In the genomic region with DNA sequence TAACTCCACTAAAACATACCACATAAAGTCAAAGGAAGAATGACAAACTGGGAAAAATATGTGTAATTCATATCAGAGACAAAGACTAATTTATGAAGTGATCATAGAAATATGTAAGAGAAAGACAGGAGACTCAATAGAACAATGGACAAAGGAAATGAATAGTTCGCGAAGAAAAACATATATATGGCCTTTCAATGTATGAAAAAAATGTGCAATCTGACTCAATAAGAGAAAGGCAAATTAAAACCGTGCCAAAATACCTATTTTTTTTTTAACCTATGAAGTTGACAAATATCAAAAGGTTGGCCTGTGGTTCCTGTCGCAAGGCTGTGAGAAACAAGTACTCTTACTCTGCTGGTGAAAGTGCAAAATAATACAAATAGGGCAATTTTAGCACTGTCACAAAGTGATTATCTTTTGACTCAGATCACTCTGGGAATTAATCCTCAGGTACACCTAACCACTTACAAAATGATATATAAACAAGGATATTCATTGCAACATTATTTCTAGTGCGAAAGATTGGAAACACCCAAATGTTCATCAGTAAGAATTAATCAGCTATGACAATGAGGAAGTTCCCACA, we compare ENCODE assay signal across 29 cellular contexts. TPM values are rescaled to one million over a fixed set of nuclear protein-coding genes. Genes with fewer than 3 reads are reported as not detected.
DNase-seq lines count a peak whose midpoint lies in the region; ATAC-seq, FAIRE-seq and TF ChIP-seq lines count a peak whose summit lies in the region.
"Had no signal": no experiment of that assay in that cellular context is flagged by ENCODE, and none has a peak within 500 bp of the region (broad histone marks: within the 10 kb centered on the region; RNA-seq: fewer than 3 reads in every experiment).

No MANE protein-coding gene starts in this region.

- H2AFZ ChIP-seq in SK-N-SH (ENCODE audit: low read depth) (no peak overlapping the region), neural progenitor cell (replicated peaks) (no peak overlapping the region)

- TF ChIP-seq POLR2A in right lobe of liver (IDR thresholded peaks at IDR 0.05), result no peak

- H3K27me3 Mint-ChIP-seq in neural progenitor cell (ENCODE audit: insufficient read depth, low read depth), result peaks cover 2% of the 10 kb centered on the region
- H3K27me3 Mint-ChIP-seq: activated naive CD4-positive, alpha-beta T cell treated with anti-CD3 and anti-CD28 coated beads, Interleukin-2, amount 10 ng/mL, durations not matched to agents 7 days and 5 days; CD4-positive, CD25-positive, alpha-beta regulatory T cell; stimulated activated naive CD8-positive, alpha-beta T cell treated with anti-CD3 and anti-CD28 coated beads, Interleukin-15, Interleukin-2, amounts not matched to agents 100 ng/mL and 50 ng/mL, for 24 hours had no signal

- H3F3A ChIP-seq in SK-N-SH (replicated peaks; ENCODE audit: insufficient read depth) (peaks cover 10% of the 10 kb centered on the region), neural progenitor cell (ENCODE audit: low read depth) (no peaks in the 10 kb centered on the region)

- no peaks in the 10 kb centered on the region for H3K9me2 ChIP-seq in SK-N-SH

- no peaks in the 10 kb centered on the region for H3K36me3 Mint-ChIP-seq in neural progenitor cell
- H3K36me3 Mint-ChIP-seq: activated naive CD4-positive, alpha-beta T cell treated with anti-CD3 and anti-CD28 coated beads, Interleukin-2, amount 10 ng/mL, durations not matched to agents 7 days and 5 days; CD4-positive, CD25-positive, alpha-beta regulatory T cell had no signal

- no peak overlapping the region for H3K4me3 Mint-ChIP-seq in neural progenitor cell
- H3K4me3 Mint-ChIP-seq: activated naive CD4-positive, alpha-beta T cell treated with anti-CD3 and anti-CD28 coated beads, Interleukin-2, amount 10 ng/mL, durations not matched to agents 7 days and 5 days; activated T-helper 1 cell treated with anti-CD3 and anti-CD28 coated beads, Interleukin-12 subunit alpha, Interleukin-12 subunit beta, Interleukin-2, Interleukin-4 antibody, amounts not matched to agents 30 ng/mL and 10 ng/mL and 1 ng/mL, durations not matched to agents 14 hours and 24 hours and 36 hours; CD4-positive, CD25-positive, alpha-beta regulatory T cell; effector memory CD8-positive, alpha-beta T cell; stimulated activated naive CD8-positive, alpha-beta T cell treated with anti-CD3 and anti-CD28 coated beads, Interleukin-15, Interleukin-2, amounts not matched to agents 100 ng/mL and 50 ng/mL, for 24 hours had no signal

- intact Hi-C loops in right lobe of liver (cut with DNase I) (no loop called here), posterior cingulate gyrus (cut with DNase I) (no loop called here)

- 35% methylated on average over 5 of the region's 5 CpGs for WGBS in SK-N-SH (ENCODE audit: low lambda C conversion rate)
- WGBS in right lobe of liver (ENCODE audit: insufficient coverage, low coverage, low lambda C conversion rate, missing lambda C conversion rate), result 37% methylated on average over 5 of the region's 5 CpGs

- H3K4me1 ChIP-seq in SK-N-SH (ENCODE audit: control insufficient read depth in 1 of 2, insufficient read depth in 2 of 2, low read depth in 1 of 2, low read length in 1 of 2) (peaks cover 0 to 4% of the 10 kb centered on the region in 2 experiments; a peak in 1 of 4 replicates), right lobe of liver (peaks cover 0 to 44% (median 10%) of the 10 kb centered on the region in 4 donors), neural progenitor cell (no peaks in the 10 kb centered on the region)
- H3K4me1 ChIP-seq: esophagus squamous epithelium, left lung, psoas muscle, uterus had no signal

- FAIRE-seq in bronchial epithelial cell (lab: Jason Lieb, UNC), result no peak
- FAIRE-seq: H1, K562 had no signal

- H3K9me3 ChIP-seq in SK-N-SH (no peaks in the 10 kb centered on the region), right lobe of liver (no peaks in the 10 kb centered on the region), neural progenitor cell (ENCODE audit: low read depth) (no peaks in the 10 kb centered on the region)
- H3K9me3 ChIP-seq: esophagus squamous epithelium, left lung, neutrophil, psoas muscle, uterus had no signal

- H3K36me3 ChIP-seq in SK-N-SH (replicated peaks in 1 of 2; ENCODE audit: control insufficient read depth in 1 of 2, insufficient read depth in 2 of 2, low read length in 1 of 2) (no peaks in the 10 kb centered on the region), bronchial epithelial cell (ENCODE audit: control insufficient read depth, insufficient read depth, low read length) (no peaks in the 10 kb centered on the region), right lobe of liver (peaks cover 0 to 10% (median 2%) of the 10 kb centered on the region in 4 donors), neural progenitor cell (no peaks in the 10 kb centered on the region)
- H3K36me3 ChIP-seq: esophagus squamous epithelium, left lung, neutrophil, uterus had no signal

- no peak overlapping the region for H3K27ac Mint-ChIP-seq in neural progenitor cell
- H3K27ac Mint-ChIP-seq: activated naive CD4-positive, alpha-beta T cell treated with anti-CD3 and anti-CD28 coated beads, Interleukin-2, amount 10 ng/mL, durations not matched to agents 7 days and 5 days; activated T-helper 1 cell treated with anti-CD3 and anti-CD28 coated beads, Interleukin-12 subunit alpha, Interleukin-12 subunit beta, Interleukin-2, Interleukin-4 antibody, amounts not matched to agents 30 ng/mL and 10 ng/mL and 1 ng/mL, durations not matched to agents 14 hours and 24 hours and 36 hours; effector memory CD8-positive, alpha-beta T cell; stimulated activated naive CD8-positive, alpha-beta T cell treated with anti-CD3 and anti-CD28 coated beads, Interleukin-15, Interleukin-2, amounts not matched to agents 100 ng/mL and 50 ng/mL, for 24 hours had no signal

- POLR2A ChIA-PET in SK-N-SH (lab: Yijun Ruan, JAX), result no interaction called here

- H3K79me2 ChIP-seq in SK-N-SH (ENCODE audit: insufficient read depth) (no peaks in the 10 kb centered on the region), neural progenitor cell (ENCODE audit: low read depth) (no peaks in the 10 kb centered on the region)

- CTCF ChIA-PET in SK-N-SH (lab: Yijun Ruan, JAX), result no interaction called here

- peak in 1 of 2 experiments; percentile 53; a peak in 1 of 4 replicates for TF ChIP-seq EP300 in SK-N-SH (IDR thresholded peaks at IDR 0.05; ENCODE audit: borderline replicate concordance in 1 of 2, low read depth in 1 of 2, low read length in 1 of 2)

- peak overlapping the region in 1 of 2 experiments; percentile 68; a peak in 2 of 4 replicates for H3K27ac ChIP-seq in SK-N-SH (ENCODE audit: low read depth in 2 of 2, low read length in 1 of 2)
- peak overlapping the region in 1 of 3 donors; percentile 51 for H3K27ac ChIP-seq in right lobe of liver
- H3K27ac ChIP-seq in neural progenitor cell, result no peak overlapping the region
- H3K27ac ChIP-seq: 22Rv1, esophagus squamous epithelium, left lung, neutrophil, psoas muscle, SK-N-MC, uterus had no signal

- H3K27me3 ChIP-seq in SK-N-SH (ENCODE audit: insufficient read depth) (no peaks in the 10 kb centered on the region), bronchial epithelial cell (ENCODE audit: control insufficient read depth, insufficient read depth, low read length) (no peaks in the 10 kb centered on the region), right lobe of liver (no peaks in the 10 kb centered on the region), neural progenitor cell (no peaks in the 10 kb centered on the region)
- H3K27me3 ChIP-seq: esophagus squamous epithelium, left lung, neutrophil, uterus had no signal

- DNase-seq in SK-N-SH (no peak), KBM-7 (peak; percentile 8), bronchial epithelial cell (ENCODE audit: low read depth) (peak; percentile 96), right lobe of liver (no peak), posterior cingulate gyrus (no peak), neural progenitor cell (ENCODE audit: low spot score) (no peak)
- DNase-seq: activated CD4-positive, alpha-beta T cell treated with anti-CD3 and anti-CD28 coated beads for 48 hours; activated naive CD4-positive, alpha-beta T cell treated with anti-CD3 and anti-CD28 coated beads, Interleukin-2, amount 10 ng/mL, durations not matched to agents 7 days and 5 days; CD4-positive, CD25-positive, alpha-beta regulatory T cell; effector memory CD8-positive, alpha-beta T cell; esophagus squamous epithelium; left lung; NCI-H1417; NCI-H2081; NCI-H345; NCI-H748 treated with DMSO at 0.1 percent for 48 hours; psoas muscle; RPMI8226; uterus had no signal

- ATAC-seq in SK-N-SH treated with all-trans-retinoic acid at 6 μM for 48 hours, result no peak
- peak in 1 of 4 donors; percentile 8 for ATAC-seq in right lobe of liver
- no peak for ATAC-seq in GM21619 (IDR thresholded peaks at IDR 0.05; ENCODE audit: unreplicated experiment)
- ATAC-seq: effector memory CD8-positive, alpha-beta T cell; K562; left lung; psoas muscle had no signal

- in situ Hi-C loops in KBM-7 (cut with MboI; ENCODE audit: low pct_unique_long_range_greater_than_20kb, low sequenced_read_pairs), result no loop called here

- H3K4me3 ChIP-seq in SK-N-SH (ENCODE audit: low read depth in 2 of 2, low read length in 1 of 2), result no peak overlapping the region
- H3K4me3 ChIP-seq in bronchial epithelial cell (ENCODE audit: low read depth, low read length), result no peak overlapping the region
- H3K4me3 ChIP-seq in right lobe of liver, result peak overlapping the region; percentile 10 to 74 (median 58)
- no peak overlapping the region for H3K4me3 ChIP-seq in neural progenitor cell
- H3K4me3 ChIP-seq: esophagus squamous epithelium, K562, left lung, psoas muscle, SK-N-MC, uterus had no signal

- H3K4me2 ChIP-seq in SK-N-SH (no peak overlapping the region; the same call in 1 of the 2 replicates), neural progenitor cell (no peak overlapping the region)

- no peaks in the 10 kb centered on the region for H4K20me1 ChIP-seq in SK-N-SH (ENCODE audit: insufficient read depth)
- no peaks in the 10 kb centered on the region for H4K20me1 ChIP-seq in neural progenitor cell (ENCODE audit: low read depth)

- no peaks in the 10 kb centered on the region for H3K9me3 Mint-ChIP-seq in neural progenitor cell
- H3K9me3 Mint-ChIP-seq: stimulated activated naive CD8-positive, alpha-beta T cell treated with anti-CD3 and anti-CD28 coated beads, Interleukin-15, Interleukin-2, amounts not matched to agents 100 ng/mL and 50 ng/mL, for 24 hours had no signal

- TF ChIP-seq CTCF in SK-N-SH (IDR thresholded peaks at IDR 0.05), result no peak
- TF ChIP-seq CTCF in bronchial epithelial cell (IDR thresholded peaks at IDR 0.05; ENCODE audit: insufficient read depth, low read length, severe bottlenecking), result no peak
- no peak for TF ChIP-seq CTCF in right lobe of liver (IDR thresholded peaks at IDR 0.05)
- TF ChIP-seq CTCF in neural progenitor cell (IDR thresholded peaks at IDR 0.05), result no peak

- TF ChIP-seq RAD21 in SK-N-SH (IDR thresholded peaks at IDR 0.05; ENCODE audit: low read length), result no peak

- no peaks in the 10 kb centered on the region for H3K4me1 Mint-ChIP-seq in neural progenitor cell
- H3K4me1 Mint-ChIP-seq: activated naive CD4-positive, alpha-beta T cell treated with anti-CD3 and anti-CD28 coated beads, Interleukin-2, amount 10 ng/mL, durations not matched to agents 7 days and 5 days had no signal

- H3K9ac ChIP-seq in SK-N-SH, result peak overlapping the region; percentile 5; the same call in 1 of the 2 replicates
- H3K9ac ChIP-seq in neural progenitor cell, result no peak overlapping the region

RNA-seq across cellular contexts. Expression of gene C9, which starts 3.7 kb away (rescaled TPM):
- not detected in 2 replicates for polyA plus RNA-seq in SK-N-SH (2012; rRNA removed)
- not detected in 2 replicates for polyA plus RNA-seq in SK-N-SH (2012; cell fraction: cytosol; rRNA removed)
- not detected in 2 replicates for polyA plus RNA-seq in SK-N-SH (2012; cell fraction: nucleus; rRNA removed)
- not detected in 2 replicates for total RNA-seq in bronchial epithelial cell
- total RNA-seq in right lobe of liver, result 1,000 to 10,000 TPM in 5 of 6 experiments, 100 to 1,000 TPM in 1; 926 to 1,698 (median 1,449) TPM
- total RNA-seq in neural progenitor cell (ENCODE audit: low replicate concordance), result not detected in 2 replicates
- total RNA-seq: activated T-helper 1 cell treated with anti-CD3 and anti-CD28 coated beads, Interleukin-12 subunit alpha, Interleukin-12 subunit beta, Interleukin-2, Interleukin-4 antibody, amounts not matched to agents 30 ng/mL and 10 ng/mL and 1 ng/mL, durations not matched to agents 14 hours and 24 hours and 36 hours; CD4-positive, CD25-positive, alpha-beta regulatory T cell; esophagus squamous epithelium; H1; HT-29; uterus had no signal
- polyA plus RNA-seq: CD4-positive, CD25-positive, alpha-beta regulatory T cell; H1; psoas muscle had no signal

Comparison
In these comparisons a context has a peak if more than half of its experiments do, and no peak if none do; other contexts are left out.
1. DNase-seq: peak in KBM-7 (single experiment) and bronchial epithelial cell (single experiment); none in SK-N-SH (single experiment), right lobe of liver (0 of 3), posterior cingulate gyrus (0 of 10) and neural progenitor cell (single experiment).
2. H3K4me3 ChIP-seq: peak in right lobe of liver (3 of 3); none in SK-N-SH (0 of 2), bronchial epithelial cell (single experiment) and neural progenitor cell (single experiment).
3. RNA of gene C9, which starts 3.7 kb away (total RNA-seq): 926 to 1,698 TPM in right lobe of liver; not detected in bronchial epithelial cell and not detected in neural progenitor cell; every median in the first group is over 100 times any median in the second.